ENCODE assay signal across 11 cellular contexts in the genomic region with DNA sequence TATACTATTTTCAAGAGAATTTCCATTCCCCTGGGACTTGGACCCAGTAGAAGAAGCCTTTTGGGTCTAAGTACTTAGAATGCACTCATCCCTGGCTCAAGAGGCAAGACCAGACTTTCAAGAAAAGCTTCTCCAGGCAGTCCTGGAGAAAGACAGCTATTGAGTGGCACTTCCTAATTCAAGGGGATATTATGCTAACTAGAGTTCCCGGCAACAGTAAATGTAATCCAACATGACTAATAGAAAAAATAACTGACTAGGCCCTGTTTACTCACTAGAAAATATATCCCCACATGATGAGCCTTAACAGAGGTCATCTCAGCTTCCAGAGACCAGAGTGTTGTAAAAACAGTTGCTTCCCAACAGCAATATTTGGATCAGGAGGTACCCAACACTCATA. TPM values are rescaled to one million over a fixed set of nuclear protein-coding genes. Genes with fewer than 3 reads are reported as not detected.
DNase-seq lines count a peak whose midpoint lies in the region; ATAC-seq and TF ChIP-seq lines count a peak whose summit lies in the region.
"Had no signal": no experiment of that assay in that cellular context is flagged by ENCODE, and none has a peak within 500 bp of the region (broad histone marks: within the 10 kb centered on the region; RNA-seq: fewer than 3 reads in every experiment).

No MANE protein-coding gene starts in this region.

- intact Hi-C loops in spleen (cut with DNase I; ENCODE audit: low total_unique reads), result no loop called here

- no peaks in the 10 kb centered on the region for H4K20me1 ChIP-seq in GM23248 (ENCODE audit: insufficient read depth)

- peak overlapping the region; percentile 47 for H3K4me2 ChIP-seq in GM23248 (ENCODE audit: unreplicated experiment)

- H3K4me3 ChIP-seq in GM23248 (no peak overlapping the region), spleen (no peak overlapping the region)
- H3K4me3 ChIP-seq: adrenal gland had no signal

- H3F3A ChIP-seq in GM23248 (ENCODE audit: insufficient read depth), result peaks cover 26% of the 10 kb centered on the region

- no peaks in the 10 kb centered on the region for H3K9me2 ChIP-seq in GM23248 (ENCODE audit: insufficient read depth)

- DNase-seq in GM23248 (peak; percentile 80), amniotic epithelial cell (ENCODE audit: low read depth) (peak; percentile 60), fibroblast of the conjunctiva (ENCODE audit: low read depth) (peak; percentile 63), spleen (no peak), middle frontal gyrus (ENCODE audit: extremely low spot score, low spot score) (no peak), HuH-7 (ENCODE audit: low spot score) (no peak)
- DNase-seq: adrenal gland, NCI-H1417 treated with DMSO at 0.1 percent for 48 hours had no signal

- peak overlapping the region; percentile 60 for H3K9ac ChIP-seq in GM23248
- H3K9ac ChIP-seq: parathyroid adenoma had no signal

- in situ Hi-C loops in GM23248 (cut with MboI), result no loop called here

- peaks cover 37% of the 10 kb centered on the region for H3K4me1 ChIP-seq in GM23248 (ENCODE audit: insufficient read depth)
- peaks cover 0 to 44% (median 7%) of the 10 kb centered on the region in 6 donors for H3K4me1 ChIP-seq in spleen
- H3K4me1 ChIP-seq: adrenal gland, parathyroid adenoma had no signal

- H3K27me3 ChIP-seq in GM23248 (replicated peaks; ENCODE audit: insufficient read depth) (no peaks in the 10 kb centered on the region), spleen (replicated peaks in 1 of 7) (peaks cover 0 to 5% (median 0%) of the 10 kb centered on the region in 7 donors)
- H3K27me3 ChIP-seq: adrenal gland had no signal

- ATAC-seq in GM21786 (IDR thresholded peaks at IDR 0.05; ENCODE audit: unreplicated experiment) (no peak), GM21526 (IDR thresholded peaks at IDR 0.05; ENCODE audit: low FRiP score, unreplicated experiment) (no peak)

- H2AFZ ChIP-seq in GM23248, result 0 out of 2 replicates have a peak overlapping the region, but pooled peaks have one; percentile 36
- H2AFZ ChIP-seq: parathyroid adenoma had no signal

- H3K9me3 ChIP-seq in GM23248 (ENCODE audit: low read depth), result no peaks in the 10 kb centered on the region
- H3K9me3 ChIP-seq in spleen, result no peaks in the 10 kb centered on the region
- H3K9me3 ChIP-seq: adrenal gland had no signal

- H3K36me3 ChIP-seq in GM23248 (ENCODE audit: low read depth), result no peaks in the 10 kb centered on the region
- no peaks in the 10 kb centered on the region for H3K36me3 ChIP-seq in spleen
- H3K36me3 ChIP-seq: adrenal gland had no signal

- H3K79me2 ChIP-seq in GM23248 (ENCODE audit: insufficient read depth), result peaks cover 78% of the 10 kb centered on the region
- H3K79me2 ChIP-seq: parathyroid adenoma had no signal

- H3K27ac ChIP-seq in GM23248 (peak overlapping the region; percentile 72), spleen (peak overlapping the region in 7 of 8 donors; percentile 11 to 90 (median 43))
- H3K27ac ChIP-seq: parathyroid adenoma had no signal

- no peak for TF ChIP-seq CTCF in spleen (IDR thresholded peaks at IDR 0.05 in 8 of 11, conservative IDR thresholded peaks at IDR 0.05 in 3 of 11)

- WGBS in GM23248 (ENCODE audit: low coverage in 1 of 2, low lambda C conversion rate in 2 of 2, missing lambda C conversion rate in 2 of 2), 2 experiments, result 0% methylated on average over 1 of the region's 1 CpG
- 63 to 85% (median 79%) methylated on average over 1 of the region's 1 CpG for WGBS in spleen, 5 donors

- no peak for TF ChIP-seq POLR2A in spleen (IDR thresholded peaks at IDR 0.05)

RNA-seq across cellular contexts. Expression of a gene that starts 47.2 kb away (rescaled TPM):
- total RNA-seq in GM23248 (2014; rRNA removed; shearing (Covaris generic)), result 49.6 and 58.4 TPM in 2 replicates
- polyA plus RNA-seq in GM23248 (2016; fragmentation: Nextera tagmentation; extraction: Ambion mirVana), result 41.1 and 42.8 TPM in 2 replicates
- total RNA-seq in spleen, result 10 to 100 TPM; 17.7 to 33.6 (median 26.6) TPM
- polyA plus RNA-seq in spleen, result 10 to 100 TPM in 2 of 3 donors, 1 to 10 TPM in 1; 9.8 to 25.3 (median 17.0) TPM

Comparison
In these comparisons a context has a peak if more than half of its experiments do, and no peak if none do; other contexts are left out.
1. DNase-seq: peak in GM23248 (single experiment), amniotic epithelial cell (single experiment) and fibroblast of the conjunctiva (single experiment); none in spleen (single experiment), middle frontal gyrus (single experiment) and HuH-7 (single experiment).